2 cellular contexts compared by ENCODE assay signal in the genomic region with DNA sequence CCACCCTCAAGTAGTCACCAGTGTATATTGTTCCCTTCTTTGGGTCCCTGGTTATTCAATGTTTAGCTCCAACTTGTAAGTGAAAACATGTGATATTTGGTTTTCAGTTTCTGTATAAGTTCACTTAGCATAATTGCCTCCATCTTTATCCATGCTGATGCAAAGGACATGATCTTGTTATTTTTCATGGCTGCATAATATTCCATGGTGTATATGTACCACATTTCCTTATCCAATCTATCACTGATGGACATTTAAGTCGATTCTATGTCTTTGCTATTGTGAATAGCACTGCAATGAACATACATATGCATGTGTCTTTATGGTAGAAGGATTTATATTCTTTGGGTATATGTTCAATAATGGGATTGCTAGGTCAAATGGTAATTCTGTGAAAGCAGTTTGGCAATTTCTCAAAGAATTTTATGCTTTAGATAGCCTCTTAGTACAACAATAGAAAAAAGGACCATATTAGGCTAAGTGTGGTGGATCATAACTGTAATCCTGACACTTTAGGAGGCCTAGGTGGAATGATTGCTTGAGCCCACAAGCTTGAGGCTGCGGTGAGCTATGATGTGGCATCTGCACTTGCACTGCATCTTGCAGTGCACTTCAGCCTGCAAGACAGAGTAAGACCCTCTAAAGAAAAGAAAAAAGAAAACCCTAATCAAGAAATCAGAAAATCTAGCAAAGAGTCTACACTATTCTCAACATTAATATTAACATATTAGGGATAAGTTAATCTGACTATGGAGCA.
TF ChIP-seq lines count a peak whose summit lies in the region.

No MANE protein-coding gene starts in this region.

TF ChIP-seq in HEK293, 187 proteins besides CTCF, POLR2A, EP300 and RAD21:
- TF ChIP-seq, protein P1, sequence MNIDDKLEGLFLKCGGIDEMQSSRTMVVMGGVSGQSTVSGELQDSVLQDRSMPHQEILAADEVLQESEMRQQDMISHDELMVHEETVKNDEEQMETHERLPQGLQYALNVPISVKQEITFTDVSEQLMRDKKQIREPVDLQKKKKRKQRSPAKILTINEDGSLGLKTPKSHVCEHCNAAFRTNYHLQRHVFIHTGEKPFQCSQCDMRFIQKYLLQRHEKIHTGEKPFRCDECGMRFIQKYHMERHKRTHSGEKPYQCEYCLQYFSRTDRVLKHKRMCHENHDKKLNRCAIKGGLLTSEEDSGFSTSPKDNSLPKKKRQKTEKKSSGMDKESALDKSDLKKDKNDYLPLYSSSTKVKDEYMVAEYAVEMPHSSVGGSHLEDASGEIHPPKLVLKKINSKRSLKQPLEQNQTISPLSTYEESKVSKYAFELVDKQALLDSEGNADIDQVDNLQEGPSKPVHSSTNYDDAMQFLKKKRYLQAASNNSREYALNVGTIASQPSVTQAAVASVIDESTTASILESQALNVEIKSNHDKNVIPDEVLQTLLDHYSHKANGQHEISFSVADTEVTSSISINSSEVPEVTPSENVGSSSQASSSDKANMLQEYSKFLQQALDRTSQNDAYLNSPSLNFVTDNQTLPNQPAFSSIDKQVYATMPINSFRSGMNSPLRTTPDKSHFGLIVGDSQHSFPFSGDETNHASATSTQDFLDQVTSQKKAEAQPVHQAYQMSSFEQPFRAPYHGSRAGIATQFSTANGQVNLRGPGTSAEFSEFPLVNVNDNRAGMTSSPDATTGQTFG (tag by site-specific recombination; IDR thresholded peaks at IDR 0.05; ENCODE audit: borderline replicate concordance) = no peak
- TF ChIP-seq, protein P2, sequence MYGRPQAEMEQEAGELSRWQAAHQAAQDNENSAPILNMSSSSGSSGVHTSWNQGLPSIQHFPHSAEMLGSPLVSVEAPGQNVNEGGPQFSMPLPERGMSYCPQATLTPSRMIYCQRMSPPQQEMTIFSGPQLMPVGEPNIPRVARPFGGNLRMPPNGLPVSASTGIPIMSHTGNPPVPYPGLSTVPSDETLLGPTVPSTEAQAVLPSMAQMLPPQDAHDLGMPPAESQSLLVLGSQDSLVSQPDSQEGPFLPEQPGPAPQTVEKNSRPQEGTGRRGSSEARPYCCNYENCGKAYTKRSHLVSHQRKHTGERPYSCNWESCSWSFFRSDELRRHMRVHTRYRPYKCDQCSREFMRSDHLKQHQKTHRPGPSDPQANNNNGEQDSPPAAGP (tag by site-specific recombination; IDR thresholded peaks at IDR 0.05) = no peak
- TF ChIP-seq ZNF146 (tag by site-specific recombination; IDR thresholded peaks at IDR 0.05) (peak; percentile 68), ZNF596 (tag by site-specific recombination; IDR thresholded peaks at IDR 0.05) (no peak)
TF ChIP-seq in HEK293: peak in this region for 1.

TF ChIP-seq in K562, 482 proteins besides CTCF, POLR2A, EP300 and RAD21:
- no peak for TF ChIP-seq TCFL5 (CRISPR knock-in tag; conservative IDR thresholded peaks at IDR 0.05)
- peak; percentile 96 for TF ChIP-seq ZNF146 (CRISPR knock-in tag; IDR thresholded peaks at IDR 0.05; ENCODE audit: unreplicated experiment)
- peak; percentile 62 for TF ChIP-seq RBM25 (IDR thresholded peaks at IDR 0.05; ENCODE audit: low read depth, low read length, severe bottlenecking)
